Comparison of ENCODE assay signal across 1 cellular context in the genomic region with DNA sequence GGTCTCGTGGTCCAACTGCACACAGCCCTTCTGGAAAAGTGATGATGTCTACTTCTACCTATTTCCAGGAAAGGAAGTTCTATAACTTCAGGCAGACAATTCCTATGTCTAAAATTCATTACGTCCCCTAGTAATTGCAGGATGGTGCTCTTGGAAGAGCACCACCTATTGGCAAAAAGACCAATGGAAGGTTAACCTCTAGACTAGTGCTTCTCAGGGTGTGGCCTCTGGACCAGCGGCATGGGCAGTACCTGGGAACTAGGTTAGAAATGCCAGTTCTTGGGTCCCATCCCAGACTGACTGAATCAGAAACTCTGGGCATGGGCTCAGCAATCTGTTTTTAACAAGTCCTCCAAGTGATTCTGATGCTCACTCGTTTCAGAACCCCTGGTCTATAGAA.
TF ChIP-seq lines count a peak whose summit lies in the region.

No MANE protein-coding gene starts in this region.

TF ChIP-seq in HCT116, 20 proteins besides CTCF, POLR2A, EP300 and RAD21 (continued from another document):
- TF ChIP-seq CEBPB (IDR thresholded peaks at IDR 0.05; ENCODE audit: low read depth) (no peak), EZH2 (IDR thresholded peaks at IDR 0.05) (no peak), EZH2phosphoT487 (IDR thresholded peaks at IDR 0.05; ENCODE audit: borderline replicate concordance) (no peak), SIN3A (IDR thresholded peaks at IDR 0.05; ENCODE audit: low read depth) (no peak), SP1 (IDR thresholded peaks at IDR 0.05; ENCODE audit: low read depth) (no peak), JUND (IDR thresholded peaks at IDR 0.05) (no peak), ZNF274 (IDR thresholded peaks at IDR 0.05; ENCODE audit: low read depth, low read length) (no peak), POLR2AphosphoS5 (IDR thresholded peaks at IDR 0.05; ENCODE audit: low read depth, low read length) (no peak)
- TF ChIP-seq, protein P1, sequence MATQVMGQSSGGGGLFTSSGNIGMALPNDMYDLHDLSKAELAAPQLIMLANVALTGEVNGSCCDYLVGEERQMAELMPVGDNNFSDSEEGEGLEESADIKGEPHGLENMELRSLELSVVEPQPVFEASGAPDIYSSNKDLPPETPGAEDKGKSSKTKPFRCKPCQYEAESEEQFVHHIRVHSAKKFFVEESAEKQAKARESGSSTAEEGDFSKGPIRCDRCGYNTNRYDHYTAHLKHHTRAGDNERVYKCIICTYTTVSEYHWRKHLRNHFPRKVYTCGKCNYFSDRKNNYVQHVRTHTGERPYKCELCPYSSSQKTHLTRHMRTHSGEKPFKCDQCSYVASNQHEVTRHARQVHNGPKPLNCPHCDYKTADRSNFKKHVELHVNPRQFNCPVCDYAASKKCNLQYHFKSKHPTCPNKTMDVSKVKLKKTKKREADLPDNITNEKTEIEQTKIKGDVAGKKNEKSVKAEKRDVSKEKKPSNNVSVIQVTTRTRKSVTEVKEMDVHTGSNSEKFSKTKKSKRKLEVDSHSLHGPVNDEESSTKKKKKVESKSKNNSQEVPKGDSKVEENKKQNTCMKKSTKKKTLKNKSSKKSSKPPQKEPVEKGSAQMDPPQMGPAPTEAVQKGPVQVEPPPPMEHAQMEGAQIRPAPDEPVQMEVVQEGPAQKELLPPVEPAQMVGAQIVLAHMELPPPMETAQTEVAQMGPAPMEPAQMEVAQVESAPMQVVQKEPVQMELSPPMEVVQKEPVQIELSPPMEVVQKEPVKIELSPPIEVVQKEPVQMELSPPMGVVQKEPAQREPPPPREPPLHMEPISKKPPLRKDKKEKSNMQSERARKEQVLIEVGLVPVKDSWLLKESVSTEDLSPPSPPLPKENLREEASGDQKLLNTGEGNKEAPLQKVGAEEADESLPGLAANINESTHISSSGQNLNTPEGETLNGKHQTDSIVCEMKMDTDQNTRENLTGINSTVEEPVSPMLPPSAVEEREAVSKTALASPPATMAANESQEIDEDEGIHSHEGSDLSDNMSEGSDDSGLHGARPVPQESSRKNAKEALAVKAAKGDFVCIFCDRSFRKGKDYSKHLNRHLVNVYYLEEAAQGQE (IDR thresholded peaks at IDR 0.05; ENCODE audit: low read depth): no peak
- TF ChIP-seq, protein P2, sequence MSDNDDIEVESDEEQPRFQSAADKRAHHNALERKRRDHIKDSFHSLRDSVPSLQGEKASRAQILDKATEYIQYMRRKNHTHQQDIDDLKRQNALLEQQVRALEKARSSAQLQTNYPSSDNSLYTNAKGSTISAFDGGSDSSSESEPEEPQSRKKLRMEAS (IDR thresholded peaks at IDR 0.05): no peak
